ENCODE assay signal across 18 cellular contexts in genomic region chr2:71725836-71726235, GRCh38.
DNase-seq lines count a peak whose midpoint lies in the region; ATAC-seq and TF ChIP-seq lines count a peak whose summit lies in the region.
"Had no signal": no experiment of that assay in that cellular context is flagged by ENCODE, and none has a peak within 500 bp of the region (broad histone marks: within the 10 kb centered on the region; RNA-seq: fewer than 3 reads in every experiment).

No MANE protein-coding gene starts in this region.

- no peak for TF ChIP-seq POLR2A in sigmoid colon (IDR thresholded peaks at IDR 0.05)

- H3K4me3 ChIP-seq in AG10803 (ENCODE audit: low read length) (no peak overlapping the region), sigmoid colon (no peak overlapping the region)
- H3K4me3 ChIP-seq: BLaER1 treated with 17β-estradiol and CSF1 and Interleukin-3, amounts not matched to agents 10 nM and 100 nM had no signal

- ATAC-seq in left colon, result no peak
- no peak for ATAC-seq in activated CD4-positive, CD25-positive, alpha-beta regulatory T cell treated with anti-CD3 and anti-CD28 coated beads, Interleukin-2, amount 50 U/mL, for 24 hours
- ATAC-seq: CD8-positive, alpha-beta T cell had no signal

- DNase-seq in AG10803 (ENCODE audit: low read depth), result peak; percentile 78
- DNase-seq in RPMI7951 (ENCODE audit: low read depth), result peak; percentile 28
- DNase-seq in epidermal melanocyte (ENCODE audit: insufficient read length, low spot score), result peak; percentile 52
- DNase-seq in sigmoid colon, result peak; percentile 8
- DNase-seq in left colon, result no peak
- DNase-seq in substantia nigra (lab: John Stamatoyannopoulos, UW), result no peak
- DNase-seq: 8988T; ACHN; AML-193; Caco-2; Calu3; CD4-positive, alpha-beta T cell; CD8-positive, alpha-beta T cell; DMS79 treated with DMSO at 0.1 percent for 48 hours; GF-D8 had no signal

- TF ChIP-seq CTCF in AG10803 (conservative IDR thresholded peaks at IDR 0.05; ENCODE audit: low read length) (no peak), sigmoid colon (IDR thresholded peaks at IDR 0.05) (no peak)

- H3K9me3 ChIP-seq in sigmoid colon, result peaks cover 0 to 9% (median 0%) of the 10 kb centered on the region in 4 donors

- intact Hi-C loops in sigmoid colon (cut with DNase I) (no loop called here), left colon (cut with DNase I, micrococcal nuclease) (no loop called here)

- peaks cover 0 to 14% (median 12%) of the 10 kb centered on the region in 4 donors for H3K4me1 ChIP-seq in sigmoid colon
- H3K4me1 ChIP-seq: BLaER1 treated with 17β-estradiol and CSF1 and Interleukin-3, amounts not matched to agents 10 nM and 100 nM had no signal

- H3K36me3 ChIP-seq in sigmoid colon, result no peaks in the 10 kb centered on the region
- H3K36me3 ChIP-seq: BLaER1 treated with 17β-estradiol and CSF1 and Interleukin-3, amounts not matched to agents 10 nM and 100 nM had no signal

- H3K27me3 ChIP-seq in sigmoid colon, result no peaks in the 10 kb centered on the region
- H3K27me3 ChIP-seq: BLaER1 treated with 17β-estradiol and CSF1 and Interleukin-3, amounts not matched to agents 10 nM and 100 nM had no signal

- H3K27ac ChIP-seq in sigmoid colon (no peak overlapping the region), substantia nigra (ENCODE audit: low read depth, low read length, poor library complexity, severe bottlenecking) (no peak overlapping the region)
- H3K27ac ChIP-seq: BLaER1 treated with 17β-estradiol and CSF1 and Interleukin-3, amounts not matched to agents 10 nM and 100 nM; C4-2B had no signal

- no peak for TF ChIP-seq EP300 in sigmoid colon (IDR thresholded peaks at IDR 0.05)

Comparison
In these comparisons a context has a peak if more than half of its experiments do, and no peak if none do; other contexts are left out.
1. DNase-seq: peak in AG10803 (single experiment), RPMI7951 (single experiment), epidermal melanocyte (single experiment) and sigmoid colon (single experiment); none in left colon (0 of 2) and substantia nigra (0 of 49).